Comparison of ENCODE assay signal across 26 cellular contexts in the genomic region with DNA sequence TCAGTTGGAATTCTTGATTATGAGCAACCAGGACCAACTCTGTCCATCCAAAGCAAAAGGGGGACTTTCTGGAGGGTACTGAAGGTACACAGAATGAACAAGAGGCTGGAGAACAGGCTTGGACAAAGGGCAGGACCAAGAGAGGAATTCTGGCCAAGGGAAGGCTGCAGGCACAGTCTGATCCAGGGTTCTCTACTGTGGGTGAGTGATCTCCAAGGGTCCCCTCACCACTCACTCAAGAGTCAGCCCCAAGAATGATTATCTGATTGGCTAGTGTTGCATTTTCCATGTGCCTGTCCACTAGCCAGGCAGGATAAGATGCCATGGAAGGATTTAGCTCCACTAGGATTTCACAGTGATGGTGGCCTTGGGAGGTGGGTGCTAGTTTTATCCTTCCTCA. TPM values are rescaled to one million over a fixed set of nuclear protein-coding genes. Genes with fewer than 3 reads are reported as not detected.
DNase-seq lines count a peak whose midpoint lies in the region; ATAC-seq and TF ChIP-seq lines count a peak whose summit lies in the region.
"Had no signal": no experiment of that assay in that cellular context is flagged by ENCODE, and none has a peak within 500 bp of the region (broad histone marks: within the 10 kb centered on the region; RNA-seq: fewer than 3 reads in every experiment).

No MANE protein-coding gene starts in this region.

- no peak for TF ChIP-seq CTCF in activated CD8-positive, alpha-beta T cell treated with anti-CD3 and anti-CD28 coated beads for 36 hours (IDR thresholded peaks at IDR 0.05)
- no peak for TF ChIP-seq CTCF in esophagus squamous epithelium (IDR thresholded peaks at IDR 0.05)

- CTCF ChIA-PET in activated CD4-positive, alpha-beta T cell treated with anti-CD3 and anti-CD28 coated beads, Interleukin-2, amount 10 ng/mL, durations not matched to agents 7 days and 5 days (lab: Charles Lee): interaction anchor here (0.8 to 2.1 kb wide), 6 partner anchors 8 to 46 kb away, joined by 3 to 6 read pairs (median 4); no protein-coding TSS in a partner anchor
- CTCF ChIA-PET in activated CD8-positive, alpha-beta T cell treated with anti-CD3 and anti-CD28 coated beads for 36 hours (lab: Charles Lee): interaction anchor here (2.6 to 4.2 kb wide), 2 partner anchors 10 to 38 kb away, joined by 9 to 30 read pairs; partner anchors contain the start of genes PHF19 and TRAF1

- H3K4me3 Mint-ChIP-seq in activated CD4-positive, alpha-beta T cell treated with anti-CD3 and anti-CD28 coated beads, Interleukin-2, amount 10 ng/mL, durations not matched to agents 7 days and 5 days: no peak overlapping the region
- H3K4me3 Mint-ChIP-seq in CD4-positive, CD25-positive, alpha-beta regulatory T cell: peak overlapping the region in 2 of 4 donors; percentile 24 to 26
- H3K4me3 Mint-ChIP-seq in activated CD8-positive, alpha-beta T cell treated with anti-CD3 and anti-CD28 coated beads for 36 hours: no peak overlapping the region

- no peaks in the 10 kb centered on the region for H3K27me3 Mint-ChIP-seq in activated CD4-positive, alpha-beta T cell treated with anti-CD3 and anti-CD28 coated beads, Interleukin-2, amount 10 ng/mL, durations not matched to agents 7 days and 5 days
- no peaks in the 10 kb centered on the region for H3K27me3 Mint-ChIP-seq in CD4-positive, CD25-positive, alpha-beta regulatory T cell
- no peaks in the 10 kb centered on the region for H3K27me3 Mint-ChIP-seq in activated CD8-positive, alpha-beta T cell treated with anti-CD3 and anti-CD28 coated beads for 36 hours

- POLR2A ChIA-PET in activated CD4-positive, alpha-beta T cell treated with anti-CD3 and anti-CD28 coated beads, Interleukin-2, amount 10 ng/mL, durations not matched to agents 7 days and 5 days (lab: Charles Lee): no interaction called here
- POLR2A ChIA-PET in activated CD8-positive, alpha-beta T cell treated with anti-CD3 and anti-CD28 coated beads for 36 hours (lab: Charles Lee): interaction anchor here (1.1 to 67.1 kb wide), 3 partner anchors 6 to 44 kb away, joined by 3 to 2439 read pairs (median 2439); partner anchors contain the start of genes PHF19 and TRAF1

- intact Hi-C loops in activated CD8-positive, alpha-beta T cell treated with anti-CD3 and anti-CD28 coated beads for 36 hours (cut with micrococcal nuclease): no loop called here
- intact Hi-C loops in esophagus squamous epithelium (cut with DNase I): no loop called here

- H3K4me1 ChIP-seq in CD4-positive, CD25-positive, alpha-beta regulatory T cell (ENCODE audit: control insufficient read depth, insufficient read depth, low read length, poor library complexity, severe bottlenecking): peaks cover 50% of the 10 kb centered on the region
- H3K4me1 ChIP-seq in esophagus squamous epithelium: peaks cover 5 to 46% (median 13%) of the 10 kb centered on the region in 3 donors
- H3K4me1 ChIP-seq: A549 had no signal

- no peak for DNase-seq in activated CD4-positive, alpha-beta T cell treated with anti-CD3 and anti-CD28 coated beads, Interleukin-2, amount 10 ng/mL, durations not matched to agents 7 days and 5 days
- no peak for DNase-seq in activated CD4-positive, alpha-beta T cell treated with anti-CD3 and anti-CD28 coated beads for 48 hours
- DNase-seq in CD4-positive, CD25-positive, alpha-beta regulatory T cell: no peak
- no peak for DNase-seq in activated CD8-positive, alpha-beta T cell treated with anti-CD3 and anti-CD28 coated beads for 36 hours
- DNase-seq in esophagus squamous epithelium (lab: John Stamatoyannopoulos, UW) (no peak), NCI-H1048 (lab: John Stamatoyannopoulos, UW) (no peak), NCI-H226 (no peak)
- DNase-seq: activated effector memory CD4-positive, alpha-beta T cell treated with anti-CD3 and anti-CD28 coated beads, Interleukin-2, amount 50 U/mL, for 16 hours; AML-193; anterior cingulate cortex; DMS79; effector CD8-positive, alpha-beta T cell; GF-D8; HCEC 1CT; head of caudate nucleus; naive B cell; NCI-H2029 treated with DMSO at 0.1 percent for 48 hours; NCI-H345; NCI-H748 treated with DMSO at 0.1 percent for 48 hours; SIG-M5; SW 1271 had no signal

- H3K27ac ChIP-seq in CD4-positive, CD25-positive, alpha-beta regulatory T cell (ENCODE audit: insufficient read depth, low read length, poor library complexity, severe bottlenecking): peak overlapping the region; percentile 96
- H3K27ac ChIP-seq in esophagus squamous epithelium: peak overlapping the region in 3 of 4 donors; percentile 34 to 87 (median 60)
- H3K27ac ChIP-seq: A549 had no signal

- H3K36me3 ChIP-seq in CD4-positive, CD25-positive, alpha-beta regulatory T cell (ENCODE audit: control insufficient read depth, insufficient read depth, low read length): no peaks in the 10 kb centered on the region
- no peaks in the 10 kb centered on the region for H3K36me3 ChIP-seq in esophagus squamous epithelium
- H3K36me3 ChIP-seq: tibial nerve had no signal

- no peak overlapping the region for H3K4me3 ChIP-seq in CD4-positive, CD25-positive, alpha-beta regulatory T cell (ENCODE audit: low read depth, low read length)
- H3K4me3 ChIP-seq in esophagus squamous epithelium: no peak overlapping the region
- H3K4me3 ChIP-seq: A549, K562, skin epidermis, tibial nerve had no signal

- peaks cover 20% of the 10 kb centered on the region for H3K36me3 Mint-ChIP-seq in activated CD4-positive, alpha-beta T cell treated with anti-CD3 and anti-CD28 coated beads, Interleukin-2, amount 10 ng/mL, durations not matched to agents 7 days and 5 days (ENCODE audit: low read depth)
- H3K36me3 Mint-ChIP-seq in CD4-positive, CD25-positive, alpha-beta regulatory T cell: peaks cover 6% of the 10 kb centered on the region
- H3K36me3 Mint-ChIP-seq in activated CD8-positive, alpha-beta T cell treated with anti-CD3 and anti-CD28 coated beads for 36 hours (ENCODE audit: low read depth): peaks cover 37% of the 10 kb centered on the region
- H3K36me3 Mint-ChIP-seq: naive B cell had no signal

- TF ChIP-seq POLR2A in esophagus squamous epithelium (IDR thresholded peaks at IDR 0.05): no peak

- H3K4me1 Mint-ChIP-seq in activated CD4-positive, alpha-beta T cell treated with anti-CD3 and anti-CD28 coated beads, Interleukin-2, amount 10 ng/mL, durations not matched to agents 7 days and 5 days: peaks cover 89% of the 10 kb centered on the region
- peaks cover 12 to 80% (median 59%) of the 10 kb centered on the region in 4 donors for H3K4me1 Mint-ChIP-seq in CD4-positive, CD25-positive, alpha-beta regulatory T cell
- peaks cover 66% of the 10 kb centered on the region for H3K4me1 Mint-ChIP-seq in activated CD8-positive, alpha-beta T cell treated with anti-CD3 and anti-CD28 coated beads for 36 hours (ENCODE audit: low read depth)

- H3K9me3 ChIP-seq in CD4-positive, CD25-positive, alpha-beta regulatory T cell (ENCODE audit: control insufficient read depth in 2 of 2, low read length in 2 of 2): no peaks in the 10 kb centered on the region
- H3K9me3 ChIP-seq in esophagus squamous epithelium: no peaks in the 10 kb centered on the region
- H3K9me3 ChIP-seq: A549, tibial nerve had no signal

- ATAC-seq in CD4-positive, CD25-positive, alpha-beta regulatory T cell (ENCODE audit: low read depth in 2 of 2): no peak
- no peak for ATAC-seq in activated CD8-positive, alpha-beta T cell treated with anti-CD3 and anti-CD28 coated beads for 36 hours
- no peak for ATAC-seq in GM21515 (IDR thresholded peaks at IDR 0.05; ENCODE audit: unreplicated experiment)
- ATAC-seq: A549, K562 had no signal

- no peaks in the 10 kb centered on the region for H3K9me3 Mint-ChIP-seq in activated CD4-positive, alpha-beta T cell treated with anti-CD3 and anti-CD28 coated beads, Interleukin-2, amount 10 ng/mL, durations not matched to agents 7 days and 5 days
- no peaks in the 10 kb centered on the region for H3K9me3 Mint-ChIP-seq in CD4-positive, CD25-positive, alpha-beta regulatory T cell
- H3K9me3 Mint-ChIP-seq in activated CD8-positive, alpha-beta T cell treated with anti-CD3 and anti-CD28 coated beads for 36 hours: peaks cover 3% of the 10 kb centered on the region
- H3K9me3 Mint-ChIP-seq: naive B cell had no signal

- peak overlapping the region; percentile 99 for H3K27ac Mint-ChIP-seq in activated CD4-positive, alpha-beta T cell treated with anti-CD3 and anti-CD28 coated beads, Interleukin-2, amount 10 ng/mL, durations not matched to agents 7 days and 5 days
- H3K27ac Mint-ChIP-seq in CD4-positive, CD25-positive, alpha-beta regulatory T cell: peak overlapping the region; percentile 94 to 100 (median 100)
- peak overlapping the region; percentile 98 for H3K27ac Mint-ChIP-seq in activated CD8-positive, alpha-beta T cell treated with anti-CD3 and anti-CD28 coated beads for 36 hours

- H3K27me3 ChIP-seq in CD4-positive, CD25-positive, alpha-beta regulatory T cell (ENCODE audit: control insufficient read depth, insufficient read depth, low read length): no peaks in the 10 kb centered on the region
- H3K27me3 ChIP-seq in esophagus squamous epithelium: no peaks in the 10 kb centered on the region
- H3K27me3 ChIP-seq: tibial nerve had no signal

RNA-seq across cellular contexts. Expression of gene PHF19, which starts 11.6 kb away (rescaled TPM):
- 100 to 1,000 TPM; 331 to 351 TPM for total RNA-seq in activated CD4-positive, alpha-beta T cell treated with anti-CD3 and anti-CD28 coated beads, Interleukin-2, amount 10 ng/mL, durations not matched to agents 7 days and 5 days
- 149 TPM for total RNA-seq in CD4-positive, CD25-positive, alpha-beta regulatory T cell
- 10 to 100 TPM; 21.4 to 43.2 (median 31.9) TPM for polyA plus RNA-seq in CD4-positive, CD25-positive, alpha-beta regulatory T cell
- total RNA-seq in activated CD8-positive, alpha-beta T cell treated with anti-CD3 and anti-CD28 coated beads for 36 hours: 100 to 1,000 TPM; 210 to 216 TPM
- total RNA-seq in esophagus squamous epithelium: 10 to 100 TPM; 12.8 to 40.0 (median 30.9) TPM

RNA-seq across cellular contexts. Expression of gene TRAF1, which starts 38.0 kb away (rescaled TPM):
- total RNA-seq in activated CD4-positive, alpha-beta T cell treated with anti-CD3 and anti-CD28 coated beads, Interleukin-2, amount 10 ng/mL, durations not matched to agents 7 days and 5 days: 10 to 100 TPM; 61.9 to 64.3 TPM
- total RNA-seq in CD4-positive, CD25-positive, alpha-beta regulatory T cell: 167 TPM
- polyA plus RNA-seq in CD4-positive, CD25-positive, alpha-beta regulatory T cell: 10 to 100 TPM; 13.5 to 18.7 (median 16.5) TPM
- total RNA-seq in activated CD8-positive, alpha-beta T cell treated with anti-CD3 and anti-CD28 coated beads for 36 hours: 100 to 1,000 TPM; 147 to 150 TPM
- total RNA-seq in esophagus squamous epithelium: 1 to 10 TPM; 2.5 to 5.7 (median 2.8) TPM

RNA-seq across cellular contexts. Expression of gene PSMD5, which starts 45.9 kb away (rescaled TPM):
- total RNA-seq in activated CD4-positive, alpha-beta T cell treated with anti-CD3 and anti-CD28 coated beads, Interleukin-2, amount 10 ng/mL, durations not matched to agents 7 days and 5 days: 10 to 100 TPM; 35.3 to 50.9 TPM
- total RNA-seq in CD4-positive, CD25-positive, alpha-beta regulatory T cell: 44.0 TPM
- 10 to 100 TPM; 27.0 to 34.5 (median 29.9) TPM for polyA plus RNA-seq in CD4-positive, CD25-positive, alpha-beta regulatory T cell
- total RNA-seq in activated CD8-positive, alpha-beta T cell treated with anti-CD3 and anti-CD28 coated beads for 36 hours: 10 to 100 TPM; 52.3 to 55.3 TPM
- total RNA-seq in esophagus squamous epithelium: 10 to 100 TPM; 21.4 to 35.3 (median 33.3) TPM

Comparison
In these comparisons a context has a peak if more than half of its experiments do, and no peak if none do; other contexts are left out.
1. RNA of gene TRAF1, which starts 38.0 kb away (total RNA-seq): 167 TPM in CD4-positive, CD25-positive, alpha-beta regulatory T cell (single experiment), 147 to 150 TPM in activated CD8-positive, alpha-beta T cell treated with anti-CD3 and anti-CD28 coated beads for 36 hours and 61.9 to 64.3 TPM in activated CD4-positive, alpha-beta T cell treated with anti-CD3 and anti-CD28 coated beads, Interleukin-2, amount 10 ng/mL, durations not matched to agents 7 days and 5 days; 2.5 to 5.7 TPM in esophagus squamous epithelium; every median in the first group is over 4 times any median in the second.
2. Peak in every context shown above with its lines, with median percentiles within 50 percentile points of each other: H3K27ac Mint-ChIP-seq.